ENCODE assay signal across 8 cellular contexts in genomic region chr9:135500525-135501260, GRCh38. TPM values are rescaled to one million over a fixed set of nuclear protein-coding genes. Genes with fewer than 3 reads are reported as not detected.
DNase-seq lines count a peak whose midpoint lies in the region; TF ChIP-seq lines count a peak whose summit lies in the region.

Gene MRPS2 (plus strand): TSS chr9:135500682. CDS start chr9:135500711, 29 bp downstream.

- H3K27ac ChIP-seq in cardiac muscle cell (peak within 1 kb of the TSS; percentile 78), transverse colon (peak within 1 kb of the TSS; percentile 77 to 92 (median 86))

- TF ChIP-seq CTCF in Loucy (conservative IDR thresholded peaks at IDR 0.05; ENCODE audit: low read length) (peak; percentile 68), cardiac muscle cell (IDR thresholded peaks at IDR 0.05; ENCODE audit: low read depth, low read length) (peak; percentile 85), transverse colon (IDR thresholded peaks at IDR 0.05) (peak; percentile 73 to 91 (median 89))

- H3K4me1 ChIP-seq in Loucy (ENCODE audit: insufficient read depth, low read length, poor library complexity, severe bottlenecking) (peaks cover 10% of the 10 kb centered on the region), cardiac muscle cell (ENCODE audit: low read depth) (peaks cover 11% of the 10 kb centered on the region), transverse colon (peaks cover 15 to 25% (median 18%) of the 10 kb centered on the region in 4 donors)

- no peaks in the 10 kb centered on the region for H3F3A ChIP-seq in Loucy (ENCODE audit: low read depth)

- H3K79me2 ChIP-seq in Loucy (ENCODE audit: insufficient read depth, low read length), result peaks cover 24% of the 10 kb centered on the region

- H3K36me3 ChIP-seq in Loucy (ENCODE audit: insufficient read depth, low read length) (peaks cover 24% of the 10 kb centered on the region; the same call in 1 of the 2 replicates), cardiac muscle cell (peaks cover 11% of the 10 kb centered on the region), transverse colon (peaks cover 0 to 10% (median 0%) of the 10 kb centered on the region in 4 donors)

- in situ Hi-C loops in transverse colon (cut with MboI; ENCODE audit: low pct_ligation_motif_present in 1 of 4, low pct_unique_long_range_greater_than_20kb in 1 of 4, low sequenced_read_pairs in 3 of 4), result no loop called here

- 1% methylated on average over 52 of the region's 92 CpGs; no CpG with 5 or more reads in 1 of the 2 donors for WGBS in transverse colon (ENCODE audit: low coverage in 1 of 2), 2 donors

- H3K4me3 ChIP-seq in Loucy (ENCODE audit: low read length, poor library complexity, severe bottlenecking) (peak within 1 kb of the TSS; percentile 74), cardiac muscle cell (peak within 1 kb of the TSS; percentile 69), transverse colon (peak within 1 kb of the TSS; percentile 81 to 100 (median 96))

- intact Hi-C loops in transverse colon (cut with DNase I; ENCODE audit: low total_unique reads), result no loop called here

- H3K9me2 ChIP-seq in Loucy (replicated peaks; ENCODE audit: low read depth, low read length), result no peaks in the 10 kb centered on the region

- peaks cover 34% of the 10 kb centered on the region for H4K20me1 ChIP-seq in Loucy (ENCODE audit: insufficient read depth, low read length, poor library complexity, severe bottlenecking)

- H2AFZ ChIP-seq in Loucy (ENCODE audit: low read length), result peak within 1 kb of the TSS; percentile 90

- H3K4me2 ChIP-seq in Loucy (ENCODE audit: low read depth, low read length, poor library complexity, severe bottlenecking), result peak within 1 kb of the TSS; percentile 89

- H3K27me3 ChIP-seq in Loucy (ENCODE audit: insufficient read depth, low read length, poor library complexity, severe bottlenecking), result peaks cover 3% of the 10 kb centered on the region
- no peaks in the 10 kb centered on the region for H3K27me3 ChIP-seq in cardiac muscle cell
- H3K27me3 ChIP-seq in transverse colon, result no peaks in the 10 kb centered on the region

- DNase-seq in ELR (ENCODE audit: low read depth) (peak; percentile 89), H4 (ENCODE audit: low spot score) (peak; percentile 82), SW 1271 (lab: John Stamatoyannopoulos, UW) (peak; percentile 65 to 80), cardiac muscle cell (ENCODE audit: low read depth in 1 of 2, low spot score in 1 of 2) (peak; percentile 92 to 96), pons (ENCODE audit: low spot score) (peak; percentile 80), transverse colon (peak; percentile 90)
- peak; percentile 70 for DNase-seq in activated naive CD8-positive, alpha-beta T cell treated with anti-CD3 and anti-CD28 coated beads, Interleukin-2, amount 50 U/mL, for 16 hours (ENCODE audit: low read depth, low spot score)

- H3K9me3 ChIP-seq in Loucy (ENCODE audit: insufficient read depth, low read depth, low read length) (no peaks in the 10 kb centered on the region), cardiac muscle cell (ENCODE audit: low read depth) (no peaks in the 10 kb centered on the region), transverse colon (no peaks in the 10 kb centered on the region)

- peak within 1 kb of the TSS; percentile 98 for H3K9ac ChIP-seq in Loucy (ENCODE audit: low read depth, low read length, poor library complexity, severe bottlenecking)

- no peak for TF ChIP-seq EP300 in transverse colon (IDR thresholded peaks at IDR 0.05; ENCODE audit: low read depth)

- TF ChIP-seq POLR2A in transverse colon (IDR thresholded peaks at IDR 0.05), result peak; percentile 66

RNA-seq across cellular contexts. Expression of gene MRPS2, which starts in this region (rescaled TPM):
- 30.3 and 34.6 TPM in 2 replicates for total RNA-seq in H4 (2014; rRNA removed; shearing (Covaris generic))
- 64.7 and 76.2 TPM in 2 replicates for total RNA-seq in cardiac muscle cell
- polyA plus RNA-seq in cardiac muscle cell, result 79.9 and 103 TPM in 2 replicates
- total RNA-seq in transverse colon, result 100 to 1,000 TPM in 1 of 4 donors, 10 to 100 TPM in 3; 26.0 to 101 (median 53.6) TPM

Comparison
In these comparisons a context has a peak if more than half of its experiments do, and no peak if none do; other contexts are left out.
1. Peak in every context shown above with its lines: DNase-seq, H3K4me3 ChIP-seq and H3K27ac ChIP-seq.